10 cellular contexts compared by ENCODE assay signal in the genomic region with DNA sequence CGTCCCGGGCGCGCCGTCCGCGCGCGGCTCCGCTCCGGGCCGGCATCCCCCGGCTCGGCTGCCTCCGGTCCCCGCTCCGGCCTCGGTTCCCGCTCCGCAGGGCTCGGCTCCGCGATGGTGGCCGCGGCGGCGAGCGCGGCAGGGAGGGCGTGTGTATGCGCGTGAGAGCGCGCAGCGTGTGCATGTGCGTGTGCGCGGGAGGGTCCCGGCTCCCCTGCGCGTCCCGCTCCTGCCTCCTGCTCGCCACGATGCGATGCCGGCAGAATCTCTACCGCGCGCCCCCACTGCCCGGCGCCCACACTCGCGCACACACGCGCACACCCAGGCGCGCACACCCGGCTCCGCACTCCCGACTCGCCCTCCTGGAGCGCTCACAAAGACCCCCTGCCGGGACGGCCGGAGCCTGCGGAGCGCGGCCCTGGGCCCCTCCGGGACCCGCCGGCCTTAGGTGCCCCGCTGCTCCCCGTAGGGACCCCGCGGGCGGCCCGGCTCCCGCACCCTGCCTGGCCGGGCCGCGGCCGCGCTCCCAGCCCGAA.
DNase-seq lines count a peak whose midpoint lies in the region; FAIRE-seq and TF ChIP-seq lines count a peak whose summit lies in the region.
"Had no signal": no experiment of that assay in that cellular context is flagged by ENCODE, and none has a peak within 500 bp of the region (broad histone marks: within the 10 kb centered on the region; RNA-seq: fewer than 3 reads in every experiment).

No MANE protein-coding gene starts in this region.

- H3K4me3 ChIP-seq in right atrium auricular region (peak overlapping the region; percentile 6 to 49), skeletal muscle tissue (ENCODE audit: low read length in 3 of 3) (peak overlapping the region in 2 of 3 donors; percentile 32 to 56), kidney (ENCODE audit: low read length in 2 of 2) (no peak overlapping the region)

- FAIRE-seq in kidney (lab: Jason Lieb, UNC) = no peak

- H3K27me3 ChIP-seq in right atrium auricular region (peaks cover 0 to 12% of the 10 kb centered on the region in 2 donors), skeletal muscle tissue (ENCODE audit: control insufficient read depth in 3 of 3, insufficient read depth in 3 of 3, low read length in 3 of 3) (peaks cover 50 to 67% (median 63%) of the 10 kb centered on the region in 3 donors)

- H3K4me1 ChIP-seq in right atrium auricular region = peaks cover 0 to 25% of the 10 kb centered on the region in 2 donors
- H3K4me1 ChIP-seq in skeletal muscle tissue (ENCODE audit: control insufficient read depth in 3 of 3, insufficient read depth in 3 of 3, low read length in 3 of 3) = peaks cover 0 to 3% (median 0%) of the 10 kb centered on the region in 3 donors
- H3K4me1 ChIP-seq in kidney (ENCODE audit: control insufficient read depth in 1 of 2, insufficient read depth in 1 of 2, low read depth in 1 of 2, low read length in 2 of 2) = no peaks in the 10 kb centered on the region

- intact Hi-C loops in kidney (cut with DNase I) = no loop called here

- no peak overlapping the region for H3K27ac ChIP-seq in right atrium auricular region
- no peak overlapping the region for H3K27ac ChIP-seq in skeletal muscle tissue (ENCODE audit: low read depth, low read length)
- H3K27ac ChIP-seq in kidney (ENCODE audit: low read depth in 2 of 2, low read length in 2 of 2) = no peak overlapping the region
- H3K27ac ChIP-seq: 22Rv1, thyroid gland had no signal

- TF ChIP-seq CTCF in right atrium auricular region (IDR thresholded peaks at IDR 0.05) (no peak), kidney (IDR thresholded peaks at IDR 0.05; ENCODE audit: borderline replicate concordance, extremely low read depth, insufficient read depth) (no peak)

- H3K9ac ChIP-seq in skeletal muscle tissue (ENCODE audit: low read depth in 1 of 3, low read length in 3 of 3) (no peak overlapping the region), kidney (ENCODE audit: low read length in 2 of 2) (no peak overlapping the region)

- DNase-seq in DMS 273 (lab: John Stamatoyannopoulos, UW; ENCODE audit: unreplicated experiment) = peak; percentile 76
- no peak for DNase-seq in DMS 273 treated with DMSO at 0.1 percent for 48 hours (lab: John Stamatoyannopoulos, UW)
- DNase-seq in NCI-H748 treated with DMSO at 0.1 percent for 48 hours (lab: John Stamatoyannopoulos, UW) = peak; percentile 11
- DNase-seq in right atrium auricular region (ENCODE audit: low spot score) = no peak
- no peak for DNase-seq in kidney
- no peak for DNase-seq in dedifferentiated amniotic fluid mesenchymal stem cell (ENCODE audit: extremely low spot score)
- DNase-seq in NCI-H524 treated with DMSO at 0.1 percent for 48 hours (lab: John Stamatoyannopoulos, UW) = no peak
- DNase-seq: thyroid gland had no signal

- H3K36me3 ChIP-seq in right atrium auricular region (no peaks in the 10 kb centered on the region), skeletal muscle tissue (ENCODE audit: control insufficient read depth in 3 of 3, insufficient read depth in 3 of 3, low read length in 3 of 3) (no peaks in the 10 kb centered on the region), kidney (ENCODE audit: control insufficient read depth in 1 of 2, insufficient read depth in 2 of 2, low read length in 2 of 2) (no peaks in the 10 kb centered on the region)
- H3K36me3 ChIP-seq: thyroid gland had no signal

- H3K9me3 ChIP-seq in right atrium auricular region (no peaks in the 10 kb centered on the region), skeletal muscle tissue (ENCODE audit: control insufficient read depth in 3 of 3, low read length in 3 of 3) (no peaks in the 10 kb centered on the region), kidney (ENCODE audit: control insufficient read depth in 1 of 2, low read length in 2 of 2) (no peaks in the 10 kb centered on the region)
- H3K9me3 ChIP-seq: thyroid gland had no signal

Comparison
In these comparisons a context has a peak if more than half of its experiments do, and no peak if none do; other contexts are left out.
1. DNase-seq: peak in DMS 273 (single experiment) and NCI-H748 treated with DMSO at 0.1 percent for 48 hours (single experiment); none in DMS 273 treated with DMSO at 0.1 percent for 48 hours (single experiment), right atrium auricular region (single experiment), kidney (single experiment), dedifferentiated amniotic fluid mesenchymal stem cell (single experiment) and NCI-H524 treated with DMSO at 0.1 percent for 48 hours (single experiment).
2. H3K4me3 ChIP-seq: peak in right atrium auricular region (2 of 2) and skeletal muscle tissue (2 of 3); none in kidney (0 of 2).